11 cellular contexts compared by ENCODE assay signal in genomic region chr1:29683472-29683871, GRCh38.
"Had no signal": no experiment of that assay in that cellular context is flagged by ENCODE, and none has a peak within 500 bp of the region (broad histone marks: within the 10 kb centered on the region; RNA-seq: fewer than 3 reads in every experiment).

No MANE protein-coding gene starts in this region.

- H3K4me3 Mint-ChIP-seq: activated T-cell treated with anti-CD3 and anti-CD28 coated beads, Interleukin-2, amount 50 U/mL, for 4 hours; stimulated activated naive B cell treated with anti-CD40 and anti-IgM and Interleukin-4, amounts not matched to agents 10 μg/mL and 1 μg/mL and 100 μg/mL, for 72 hours had no signal

- DNase-seq: activated CD4-positive, alpha-beta T cell treated with anti-CD3 and anti-CD28 coated beads, Interleukin-2, amount 50 U/mL, for 1 hour; activated effector memory CD4-positive, alpha-beta T cell treated with Interleukin-2 at 50 U/mL for 16 hours; activated naive CD4-positive, alpha-beta T cell treated with anti-CD3 and anti-CD28 coated beads, Interleukin-2, amount 50 U/mL, for 16 hours; activated T-cell treated with anti-CD3 and anti-CD28 coated beads, Interleukin-2, amount 50 U/mL, for 4 hours; central memory CD4-positive, alpha-beta T cell; effector CD8-positive, alpha-beta T cell; gastrocnemius medialis; left colon; stimulated activated CD4-positive, alpha-beta T cell treated with anti-CD3 and anti-CD28 coated beads, Interleukin-2, amount 100 ng/mL, for 48 hours; stimulated activated naive B cell treated with anti-CD40 and anti-IgM and Interleukin-4, amounts not matched to agents 10 μg/mL and 1 μg/mL and 100 μg/mL, for 72 hours had no signal

- H3K36me3 Mint-ChIP-seq: stimulated activated naive B cell treated with anti-CD40 and anti-IgM and Interleukin-4, amounts not matched to agents 10 μg/mL and 1 μg/mL and 100 μg/mL, for 72 hours had no signal

- H3K27ac Mint-ChIP-seq: stimulated activated naive B cell treated with anti-CD40 and anti-IgM and Interleukin-4, amounts not matched to agents 10 μg/mL and 1 μg/mL and 100 μg/mL, for 72 hours had no signal

- ATAC-seq: activated CD4-positive, CD25-positive, alpha-beta regulatory T cell treated with anti-CD3 and anti-CD28 coated beads, Interleukin-2, amount 50 U/mL, for 24 hours; activated T-cell treated with anti-CD3 and anti-CD28 coated beads, Interleukin-2, amount 50 U/mL, for 4 hours; gastrocnemius medialis; left colon; stimulated activated naive B cell treated with anti-CD40 and anti-IgM and Interleukin-4, amounts not matched to agents 10 μg/mL and 1 μg/mL and 100 μg/mL, for 72 hours had no signal

- H3K9me3 Mint-ChIP-seq: activated T-cell treated with anti-CD3 and anti-CD28 coated beads, Interleukin-2, amount 50 U/mL, for 4 hours; stimulated activated naive B cell treated with anti-CD40 and anti-IgM and Interleukin-4, amounts not matched to agents 10 μg/mL and 1 μg/mL and 100 μg/mL, for 72 hours had no signal
